ENCODE assay signal across 15 cellular contexts in genomic region chr2:172844021-172844420, GRCh38.
"Had no signal": no experiment of that assay in that cellular context is flagged by ENCODE, and none has a peak within 500 bp of the region (broad histone marks: within the 10 kb centered on the region; RNA-seq: fewer than 3 reads in every experiment).

No MANE protein-coding gene starts in this region.

- H3K36me3 ChIP-seq: transverse colon, vagina had no signal

- H3K4me1 ChIP-seq: transverse colon had no signal

- H3K4me3 ChIP-seq: transverse colon, vagina had no signal

- H3K9me3 ChIP-seq: transverse colon, vagina had no signal

- H3K27ac ChIP-seq: transverse colon, vagina had no signal

- H3K27me3 ChIP-seq: transverse colon, vagina had no signal

- ATAC-seq: activated CD8-positive, alpha-beta memory T cell treated with anti-CD3 and anti-CD28 coated beads, Interleukin-2, amount 10 ng/mL, durations not matched to agents 7 days and 5 days; activated T-helper 17 cell treated with anti-CD3 and anti-CD28 coated beads, Interleukin-2, amount 50 U/mL, for 72 hours; effector memory CD8-positive, alpha-beta T cell had no signal

- DNase-seq: activated CD4-positive, alpha-beta memory T cell treated with anti-CD3 and anti-CD28 coated beads, Interleukin-2, amount 10 ng/mL, durations not matched to agents 7 days and 5 days; activated CD4-positive, alpha-beta T cell treated with anti-CD3 and anti-CD28 coated beads for 48 hours; activated CD4-positive, CD25-positive, alpha-beta regulatory T cell; activated CD8-positive, alpha-beta memory T cell treated with anti-CD3 and anti-CD28 coated beads, Interleukin-2, amount 10 ng/mL, durations not matched to agents 7 days and 5 days; activated naive CD4-positive, alpha-beta T cell; activated naive CD8-positive, alpha-beta T cell treated with anti-CD3 and anti-CD28 coated beads for 36 hours; amniotic stem cell; caudate nucleus; effector memory CD8-positive, alpha-beta T cell; occipital lobe; retina; stimulated activated CD4-positive, alpha-beta T cell treated with anti-CD3 and anti-CD28 coated beads, Interleukin-2, amount 100 ng/mL, for 48 hours; transverse colon had no signal
